In genomic region chr13:57946361-57946760, GRCh38 we compare ENCODE assay signal across 10 cellular contexts.
DNase-seq lines count a peak whose midpoint lies in the region; ATAC-seq and TF ChIP-seq lines count a peak whose summit lies in the region.
"Had no signal": no experiment of that assay in that cellular context is flagged by ENCODE, and none has a peak within 500 bp of the region (broad histone marks: within the 10 kb centered on the region; RNA-seq: fewer than 3 reads in every experiment).

No MANE protein-coding gene starts in this region.

- H3K27me3 ChIP-seq in DND-41 (ENCODE audit: insufficient read depth, low read length, poor library complexity), result no peaks in the 10 kb centered on the region
- no peaks in the 10 kb centered on the region for H3K27me3 ChIP-seq in Loucy (ENCODE audit: insufficient read depth, low read length, poor library complexity, severe bottlenecking)
- no peaks in the 10 kb centered on the region for H3K27me3 ChIP-seq in gastroesophageal sphincter
- no peaks in the 10 kb centered on the region for H3K27me3 ChIP-seq in ovary

- peak; percentile 31; the same call in 1 of the 3 replicates for ATAC-seq in DND-41 (ENCODE audit: insufficient read depth, low read depth)
- peak; percentile 94 for ATAC-seq in GM19455 (IDR thresholded peaks at IDR 0.05; ENCODE audit: unreplicated experiment)
- ATAC-seq in HG02938 (IDR thresholded peaks at IDR 0.05; ENCODE audit: unreplicated experiment), result peak; percentile 95
- ATAC-seq in gastroesophageal sphincter, result no peak
- ATAC-seq: left colon had no signal

- no peaks in the 10 kb centered on the region for H3K9me2 ChIP-seq in Loucy (replicated peaks; ENCODE audit: low read depth, low read length)

- H3K4me1 ChIP-seq in DND-41 (ENCODE audit: insufficient read depth, low read length) (no peaks in the 10 kb centered on the region), Loucy (ENCODE audit: insufficient read depth, low read length, poor library complexity, severe bottlenecking) (no peaks in the 10 kb centered on the region), gastroesophageal sphincter (no peaks in the 10 kb centered on the region), ovary (ENCODE audit: insufficient read depth) (no peaks in the 10 kb centered on the region)

- H3K27ac ChIP-seq in DND-41 (ENCODE audit: low read length) (no peak overlapping the region), gastroesophageal sphincter (no peak overlapping the region), ovary (no peak overlapping the region)

- intact Hi-C loops in ovary (cut with DNase I), result no loop called here

- TF ChIP-seq CTCF in DND-41 (IDR thresholded peaks at IDR 0.05; ENCODE audit: borderline replicate concordance, extremely low read depth, low read length, poor library complexity, severe bottlenecking) (no peak), Loucy (conservative IDR thresholded peaks at IDR 0.05; ENCODE audit: low read length) (no peak), gastroesophageal sphincter (IDR thresholded peaks at IDR 0.05) (no peak), ovary (IDR thresholded peaks at IDR 0.05) (no peak)

- no peaks in the 10 kb centered on the region for H3K36me3 ChIP-seq in DND-41 (ENCODE audit: insufficient read depth, low read length)
- no peaks in the 10 kb centered on the region for H3K36me3 ChIP-seq in Loucy (ENCODE audit: insufficient read depth, low read length)
- no peaks in the 10 kb centered on the region for H3K36me3 ChIP-seq in gastroesophageal sphincter
- no peaks in the 10 kb centered on the region for H3K36me3 ChIP-seq in ovary

- TF ChIP-seq EP300 in gastroesophageal sphincter (IDR thresholded peaks at IDR 0.05) (no peak), ovary (IDR thresholded peaks at IDR 0.05) (no peak)

- H3K79me2 ChIP-seq in DND-41 (ENCODE audit: insufficient read depth, low read length), result no peaks in the 10 kb centered on the region
- no peaks in the 10 kb centered on the region for H3K79me2 ChIP-seq in Loucy (ENCODE audit: insufficient read depth, low read length)

- no peak overlapping the region for H3K4me3 ChIP-seq in DND-41 (ENCODE audit: low read depth in 1 of 2, low read length in 2 of 2)
- H3K4me3 ChIP-seq in Loucy (ENCODE audit: low read length, poor library complexity, severe bottlenecking), result peak overlapping the region; percentile 54
- H3K4me3 ChIP-seq in gastroesophageal sphincter, result no peak overlapping the region
- no peak overlapping the region for H3K4me3 ChIP-seq in ovary

- DNase-seq in DND-41 (no peak), NK-92 (lab: John Stamatoyannopoulos, UW; ENCODE audit: unreplicated experiment) (no peak), ovary (no peak)
- DNase-seq in central memory CD4-positive, alpha-beta T cell, result no peak
- DNase-seq: AML-193, left colon had no signal

- WGBS in gastroesophageal sphincter (ENCODE audit: low coverage in 1 of 2), 2 donors, result 18 to 25% methylated on average over 1 of the region's 1 CpG
- 48 to 50% (median 50%) methylated on average over 1 of the region's 1 CpG for WGBS in ovary, 3 donors

- H3F3A ChIP-seq in Loucy (ENCODE audit: low read depth), result no peaks in the 10 kb centered on the region

- no peak overlapping the region; the same call in 1 of the 2 replicates for H3K4me2 ChIP-seq in DND-41 (ENCODE audit: insufficient read depth, low read length)
- H3K4me2 ChIP-seq in Loucy (ENCODE audit: low read depth, low read length, poor library complexity, severe bottlenecking), result peak overlapping the region; percentile 42

- H2AFZ ChIP-seq in DND-41 (ENCODE audit: low read depth, low read length) (no peak overlapping the region), Loucy (ENCODE audit: low read length) (peak overlapping the region; percentile 73; the same call in 1 of the 2 replicates)

- H3K9ac ChIP-seq in DND-41 (ENCODE audit: low read depth, low read length) (no peak overlapping the region), Loucy (ENCODE audit: low read depth, low read length, poor library complexity, severe bottlenecking) (no peak overlapping the region)

- TF ChIP-seq POLR2A in gastroesophageal sphincter (IDR thresholded peaks at IDR 0.05) (no peak), ovary (IDR thresholded peaks at IDR 0.05) (no peak)

- no peaks in the 10 kb centered on the region for H3K9me3 ChIP-seq in DND-41 (ENCODE audit: insufficient read depth, low read length, severe bottlenecking)
- no peaks in the 10 kb centered on the region for H3K9me3 ChIP-seq in Loucy (ENCODE audit: insufficient read depth, low read depth, low read length)
- H3K9me3 ChIP-seq in gastroesophageal sphincter, result no peaks in the 10 kb centered on the region
- H3K9me3 ChIP-seq in ovary, result no peaks in the 10 kb centered on the region

- no peaks in the 10 kb centered on the region for H4K20me1 ChIP-seq in DND-41 (ENCODE audit: insufficient read depth, low read length)
- no peaks in the 10 kb centered on the region for H4K20me1 ChIP-seq in Loucy (ENCODE audit: insufficient read depth, low read length, poor library complexity, severe bottlenecking)
